In the genomic region with DNA sequence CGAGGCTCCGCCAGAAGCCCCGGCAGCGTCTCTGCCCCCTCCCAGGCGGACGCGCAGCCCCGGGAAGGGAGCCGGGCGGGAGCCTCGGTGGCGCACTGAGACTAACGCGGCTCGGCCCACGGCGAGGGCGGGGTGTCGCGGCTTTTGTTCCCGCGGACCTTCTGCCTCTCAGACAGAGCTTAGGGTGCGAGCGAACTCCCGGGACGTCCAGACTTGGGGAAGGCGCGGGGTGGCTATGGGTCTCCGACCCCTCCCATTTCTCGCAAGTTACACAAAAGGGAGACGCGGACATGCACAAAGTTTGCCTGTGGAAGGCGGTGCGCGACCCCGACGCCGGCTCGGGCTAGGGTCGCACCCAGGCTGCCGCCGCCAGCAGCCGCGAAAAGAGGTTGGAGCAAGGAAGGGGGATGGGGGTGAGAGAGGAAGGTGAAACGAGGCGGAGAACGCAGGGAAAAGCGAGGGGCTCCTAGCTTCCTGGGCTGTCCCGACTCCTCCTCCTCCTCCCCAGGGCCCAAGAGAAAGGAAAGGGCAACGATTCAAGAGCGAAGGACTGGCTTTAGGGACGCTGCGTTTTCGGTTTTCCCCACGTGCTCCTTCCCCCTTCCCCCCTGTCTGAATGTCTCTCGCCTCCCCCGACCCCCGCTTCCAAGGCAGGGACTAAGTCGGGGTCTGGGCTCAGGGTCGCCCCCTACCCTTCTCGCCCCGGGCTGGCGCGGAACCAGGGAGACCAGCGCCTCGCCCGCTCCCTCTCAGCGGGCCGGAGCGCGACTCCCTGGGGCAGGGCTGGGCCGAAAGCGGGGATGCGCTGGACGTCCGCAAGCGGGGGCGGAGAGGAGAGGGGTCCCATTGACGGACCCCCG, we compare ENCODE assay signal across 8 cellular contexts. TPM values are rescaled to one million over a fixed set of nuclear protein-coding genes. Genes with fewer than 3 reads are reported as not detected.
A peak's percentile ranks its signal among the peaks of the same experiment; 100 is the strongest.
DNase-seq lines count a peak whose midpoint lies in the region; ATAC-seq and TF ChIP-seq lines count a peak whose summit lies in the region.

No MANE protein-coding gene starts in this region.

- peaks cover 6% of the 10 kb centered on the region for H3K36me3 Mint-ChIP-seq in HFFc6 (ENCODE audit: low read depth)

- H3K4me1 Mint-ChIP-seq in HFFc6 (ENCODE audit: low read depth): peaks cover 50% of the 10 kb centered on the region

- in situ Hi-C loops in brain microvascular endothelial cell (cut with HindIII; ENCODE audit: low pct_ligation_motif_present, low sequenced_read_pairs): loop anchor here (25.0 kb wide), 1 partner anchor 283 kb away; no protein-coding TSS in a partner anchor

- peak overlapping the region; percentile 89 for H3K4me3 ChIP-seq in brain microvascular endothelial cell (ENCODE audit: low read depth, low read length)
- H3K4me3 ChIP-seq in iPS-15b (ENCODE audit: low read depth, low read length): peak overlapping the region; percentile 93

- peak overlapping the region; percentile 74 for H3K27ac ChIP-seq in brain microvascular endothelial cell

- H3K27me3 ChIP-seq in brain microvascular endothelial cell (replicated peaks) (no peaks in the 10 kb centered on the region), iPS-15b (ENCODE audit: control insufficient read depth, insufficient read depth, low read length) (peaks cover 6% of the 10 kb centered on the region)

- ATAC-seq in sciatic nerve (peak; percentile 80), GM18861 (IDR thresholded peaks at IDR 0.05; ENCODE audit: unreplicated experiment) (no peak)

- no peaks in the 10 kb centered on the region for H3K9me3 Mint-ChIP-seq in HFFc6

- intact Hi-C loops in sciatic nerve (cut with DNase I): loop anchor here (5.0 to 10.0 kb wide), 2 partner anchors 155 to 273 kb away; no protein-coding TSS in a partner anchor

- DNase-seq in GM10266 (ENCODE audit: extremely low spot score) (peak; percentile 67), HFFc6 (peak; percentile 39), NCI-H1048 (lab: John Stamatoyannopoulos, UW) (peak; percentile 19), T-helper 9 cell (peak; percentile 16), brain microvascular endothelial cell (peak; percentile 45), sciatic nerve (ENCODE audit: low spot score) (peak; percentile 75)

- H3K36me3 ChIP-seq in brain microvascular endothelial cell (replicated peaks) (no peaks in the 10 kb centered on the region), iPS-15b (ENCODE audit: control insufficient read depth, insufficient read depth, low read length) (no peaks in the 10 kb centered on the region)

- TF ChIP-seq CTCF in GM10266 (IDR thresholded peaks at IDR 0.05; ENCODE audit: control insufficient read depth, insufficient read depth, low read depth, missing control alignments) (no peak), HFFc6 (IDR thresholded peaks at IDR 0.05) (no peak), brain microvascular endothelial cell (IDR thresholded peaks at IDR 0.05; ENCODE audit: low read depth, low read length, missing control alignments) (no peak)

- H3K9me3 ChIP-seq in iPS-15b (ENCODE audit: control insufficient read depth, insufficient read depth, low read length): no peaks in the 10 kb centered on the region

- peak overlapping the region; percentile 94 for H3K9ac ChIP-seq in iPS-15b (ENCODE audit: low read depth, low read length)

- peaks cover 3% of the 10 kb centered on the region for H3K27me3 Mint-ChIP-seq in HFFc6 (ENCODE audit: insufficient read depth)

- peaks cover 32% of the 10 kb centered on the region for H3K4me1 ChIP-seq in iPS-15b (ENCODE audit: control insufficient read depth, insufficient read depth, low read length)

- H3K27ac Mint-ChIP-seq in HFFc6: peak overlapping the region; percentile 91

- peak overlapping the region; percentile 99 for H3K4me3 Mint-ChIP-seq in HFFc6

RNA-seq across cellular contexts. Expression of a gene that starts 0.7 kb away (rescaled TPM):
- total RNA-seq in HFFc6 (2021; fragmentation: NEBNext Ultra II Directional; extraction: Animal tissue kit (Norgen Biotek cat#: 25700)): 100 to 1,000 TPM; 396 to 438 (median 425) TPM
- 497 TPM for total RNA-seq in sciatic nerve

Comparison
In these comparisons a context has a peak if more than half of its experiments do, and no peak if none do; other contexts are left out.
1. DNase-seq: peak in every context shown above with its lines; median percentile 75 in sciatic nerve; 67 in GM10266; 45 in brain microvascular endothelial cell; 39 in HFFc6; 19 in NCI-H1048; 16 in T-helper 9 cell.